ENCODE assay signal across 19 cellular contexts in genomic region chr3:13947912-13948311, GRCh38.
"Had no signal": no experiment of that assay in that cellular context is flagged by ENCODE, and none has a peak within 500 bp of the region (broad histone marks: within the 10 kb centered on the region; RNA-seq: fewer than 3 reads in every experiment).

No MANE protein-coding gene starts in this region.

- H3K27me3 ChIP-seq: colonic mucosa, thyroid gland had no signal

- H3K36me3 ChIP-seq: colonic mucosa, neutrophil, thyroid gland had no signal

- H3K4me3 Mint-ChIP-seq: nephron, type B pancreatic cell had no signal

- ATAC-seq: foreskin keratinocyte, left colon, left ventricle myocardium superior, right cardiac atrium had no signal

- H3K27ac Mint-ChIP-seq: naive B cell, nephron, type B pancreatic cell had no signal

- DNase-seq: colonic mucosa; dermis blood vessel endothelial cell; erythroblast; foreskin keratinocyte; head of caudate nucleus; hippocampal formation; left colon; left ventricle myocardium superior; mesenchymal stem cell; naive B cell; right cardiac atrium; small intestine; stimulated activated CD4-positive, alpha-beta T cell treated with anti-CD3 and anti-CD28 coated beads, Interleukin-2, amount 100 ng/mL, for 48 hours; stimulated activated naive CD4-positive, alpha-beta T cell treated with Interleukin-2 at 50 U/mL for 16 hours; thyroid gland had no signal

- H3K4me1 ChIP-seq: colonic mucosa, foreskin keratinocyte, thyroid gland had no signal

- H3K36me3 Mint-ChIP-seq: type B pancreatic cell had no signal

- H3K4me1 Mint-ChIP-seq: naive B cell had no signal

- H3K4me3 ChIP-seq: colonic mucosa, lung, thyroid gland had no signal

- H3K9me3 ChIP-seq: colonic mucosa, neutrophil, thyroid gland had no signal

- H3K27ac ChIP-seq: colonic mucosa, foreskin keratinocyte, neutrophil, thyroid gland had no signal
